In the genomic region with DNA sequence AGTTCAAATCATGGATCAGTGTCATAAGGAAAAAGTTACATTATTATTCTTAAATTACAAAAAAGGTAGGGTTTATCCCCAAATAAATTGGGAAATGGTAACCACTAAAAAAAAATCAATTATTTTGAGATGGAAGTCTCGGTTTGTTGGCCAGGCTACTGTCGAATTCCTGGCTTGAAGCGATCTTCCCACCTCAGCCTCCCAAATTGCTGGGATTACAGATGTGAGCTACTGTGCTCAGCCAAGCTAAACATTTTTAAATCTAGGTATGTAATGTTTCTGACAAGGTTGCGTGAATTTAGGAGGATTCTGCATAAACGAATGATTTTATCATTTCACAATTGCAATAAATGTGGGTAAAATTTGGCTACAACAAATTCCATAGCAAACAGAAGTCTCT, we compare ENCODE assay signal across 10 cellular contexts. TPM values are rescaled to one million over a fixed set of nuclear protein-coding genes. Genes with fewer than 3 reads are reported as not detected.
A peak's percentile ranks its signal among the peaks of the same experiment; 100 is the strongest.
DNase-seq lines count a peak whose midpoint lies in the region; ATAC-seq, FAIRE-seq and TF ChIP-seq lines count a peak whose summit lies in the region.
"Had no signal": no experiment of that assay in that cellular context is flagged by ENCODE, and none has a peak within 500 bp of the region (broad histone marks: within the 10 kb centered on the region; RNA-seq: fewer than 3 reads in every experiment).

No MANE protein-coding gene starts in this region.

- no peak overlapping the region for H2AFZ ChIP-seq in OCI-LY1 (ENCODE audit: low read length)

- ATAC-seq in pancreas (no peak), HG02588 (IDR thresholded peaks at IDR 0.05; ENCODE audit: unreplicated experiment) (no peak), GM21515 (IDR thresholded peaks at IDR 0.05; ENCODE audit: unreplicated experiment) (no peak), HG03108 (IDR thresholded peaks at IDR 0.05; ENCODE audit: unreplicated experiment) (no peak)
- ATAC-seq: activated naive CD4-positive, alpha-beta T cell treated with anti-CD3 and anti-CD28 coated beads, Interleukin-2, amount 50 U/mL, for 72 hours had no signal

- DNase-seq in GM12864 (ENCODE audit: low read depth), result no peak
- no peak for DNase-seq in pancreas
- DNase-seq: kidney glomerular epithelial cell, Peyer's patch had no signal

- H3K27me3 ChIP-seq in OCI-LY1 (ENCODE audit: insufficient read depth, low read length), result no peaks in the 10 kb centered on the region
- H3K27me3 ChIP-seq in pancreas, result no peaks in the 10 kb centered on the region
- H3K27me3 ChIP-seq: Peyer's patch had no signal

- H3K4me1 ChIP-seq in OCI-LY1 (ENCODE audit: insufficient read depth, low read length, severe bottlenecking) (peaks cover 43% of the 10 kb centered on the region), pancreas (peaks cover 0 to 15% (median 12%) of the 10 kb centered on the region in 3 donors)

- intact Hi-C loops in pancreas (cut with DNase I), result no loop called here

- H3K36me3 ChIP-seq in OCI-LY1 (ENCODE audit: insufficient read depth, low read length) (peaks cover 18% of the 10 kb centered on the region), pancreas (no peaks in the 10 kb centered on the region)
- H3K36me3 ChIP-seq: Peyer's patch had no signal

- peak overlapping the region; percentile 82 for H3K4me2 ChIP-seq in OCI-LY1 (ENCODE audit: low read length)

- H3K9me3 ChIP-seq in OCI-LY1 (ENCODE audit: low read length) (no peaks in the 10 kb centered on the region), pancreas (no peaks in the 10 kb centered on the region)
- H3K9me3 ChIP-seq: Peyer's patch had no signal

- peak overlapping the region; percentile 77 for H3K9ac ChIP-seq in OCI-LY1 (ENCODE audit: low read length)

- no peaks in the 10 kb centered on the region for H4K20me1 ChIP-seq in OCI-LY1 (ENCODE audit: insufficient read depth, low read length)

- H3K79me2 ChIP-seq in OCI-LY1 (ENCODE audit: insufficient read depth, low read length), result peaks cover 69% of the 10 kb centered on the region

- no peaks in the 10 kb centered on the region for H3K9me2 ChIP-seq in OCI-LY1 (ENCODE audit: low read depth, low read length)

- FAIRE-seq in endometrium (lab: Jason Lieb, UNC), result peak; percentile 88
- FAIRE-seq in pancreas (lab: Jason Lieb, UNC), result no peak

- H3K27ac ChIP-seq in OCI-LY1 (ENCODE audit: low read depth, low read length, poor library complexity, severe bottlenecking), result peak overlapping the region; percentile 71
- peak overlapping the region in 2 of 4 donors; percentile 99 for H3K27ac ChIP-seq in pancreas

- 18 to 23% methylated on average over 5 of the region's 5 CpGs for WGBS in pancreas, 2 donors

- H3K4me3 ChIP-seq in GM12864 (ENCODE audit: low read depth, low read length) (peak overlapping the region; percentile 95; the same call in 1 of the 2 replicates), OCI-LY1 (ENCODE audit: low read depth, low read length, poor library complexity, severe bottlenecking) (peak overlapping the region; percentile 96), pancreas (peak overlapping the region in 3 of 4 donors; percentile 83 to 99 (median 98))

- no peak for TF ChIP-seq CTCF in GM12864 (IDR thresholded peaks at IDR 0.05; ENCODE audit: low read depth, low read length, missing control alignments)
- TF ChIP-seq CTCF in OCI-LY1 (IDR thresholded peaks at IDR 0.05; ENCODE audit: low read length), result no peak
- no peak for TF ChIP-seq CTCF in pancreas (IDR thresholded peaks at IDR 0.05)

- H3F3A ChIP-seq in OCI-LY1 (ENCODE audit: insufficient read depth, low read length), result no peaks in the 10 kb centered on the region

RNA-seq across cellular contexts. Expression of a gene that starts 2.0 kb away (rescaled TPM):
- 10 to 100 TPM; 20.5 to 46.9 (median 24.0) TPM for total RNA-seq in pancreas
- polyA plus RNA-seq in pancreas, result 10 to 100 TPM; 20.3 to 25.7 TPM

RNA-seq across cellular contexts. Expression of a gene that starts 49.7 kb away (rescaled TPM):
- 10 to 100 TPM in 2 of 6 donors, 1 to 10 TPM in 4; 6.5 to 15.3 (median 9.0) TPM for total RNA-seq in pancreas
- polyA plus RNA-seq in pancreas, result 10 to 100 TPM; 13.0 to 19.8 TPM
